In genomic region chr14:99035712-99036593, GRCh38 we compare ENCODE assay signal across 8 cellular contexts.
DNase-seq lines count a peak whose midpoint lies in the region; ATAC-seq, FAIRE-seq and TF ChIP-seq lines count a peak whose summit lies in the region.

No MANE protein-coding gene starts in this region.

- TF ChIP-seq CTCF in A549 (IDR thresholded peaks at IDR 0.05), result no peak

- CTCF ChIA-PET in A549 (lab: Yijun Ruan, JAX) (interaction anchor here (0.9 to 1.6 kb wide), 3 partner anchors 10 to 129 kb away, joined by 3 to 5 read pairs (median 3); no protein-coding TSS in a partner anchor), T-cell (lab: Charles Lee) (no interaction called here)

- H3K27me3 ChIP-seq in MG63 (no peaks in the 10 kb centered on the region), mononuclear cell (ENCODE audit: insufficient read depth, low read length) (no peaks in the 10 kb centered on the region)

- POLR2A ChIA-PET in A549 (lab: Yijun Ruan, JAX) (interaction anchor here (0.7 to 1.5 kb wide), 3 partner anchors 10 to 83 kb away, joined by 3 to 5 read pairs (median 3); no protein-coding TSS in a partner anchor), T-cell (lab: Charles Lee) (no interaction called here)

- no peak for TF ChIP-seq RAD21 in A549 (conservative IDR thresholded peaks at IDR 0.05 in 1 of 2, IDR thresholded peaks at IDR 0.05 in 1 of 2)

- peak; percentile 97 to 98 for ATAC-seq in A549
- ATAC-seq in esophagus mucosa, result peak; percentile 88
- ATAC-seq in T-cell (replicated peaks in 1 of 4), result no peak

- H3K36me3 Mint-ChIP-seq in immature natural killer cell (peaks cover 0 to 6% (median 0%) of the 10 kb centered on the region in 3 donors), T-cell (no peaks in the 10 kb centered on the region)

- 0 out of 5 replicates have a peak, but pooled peaks of 1 of the 2 experiments have one; percentile 20 for TF ChIP-seq EP300 in A549 (IDR thresholded peaks at IDR 0.05)

- FAIRE-seq in A549 (lab: Jason Lieb, UNC), result no peak

- H3K36me3 ChIP-seq in MG63, result no peaks in the 10 kb centered on the region

- no peak for TF ChIP-seq POLR2A in A549 (IDR thresholded peaks at IDR 0.05; ENCODE audit: low read length)

- H3K27ac ChIP-seq in A549, result peak overlapping the region; percentile 65 to 83

- H3K4me2 ChIP-seq in A549, result peak overlapping the region; percentile 70

- H3K9me3 Mint-ChIP-seq in immature natural killer cell (peaks cover 0 to 2% (median 0%) of the 10 kb centered on the region in 6 donors), T-cell (no peaks in the 10 kb centered on the region)

- H3K27me3 Mint-ChIP-seq in immature natural killer cell (ENCODE audit: low read depth in 3 of 3) (peaks cover 2 to 10% (median 8%) of the 10 kb centered on the region in 3 donors), T-cell (peaks cover 0 to 3% of the 10 kb centered on the region in 2 donors)

- H3K27ac Mint-ChIP-seq in immature natural killer cell, result no peak overlapping the region
- H3K27ac Mint-ChIP-seq in T-cell, result no peak overlapping the region

- DNase-seq in A549 (ENCODE audit: low read depth in 1 of 2, low spot score in 1 of 2) (peak; percentile 79 to 89), MG63 (peak; percentile 95), immature natural killer cell (no peak), SK-N-DZ (ENCODE audit: low spot score) (no peak), T-cell (no peak)
- DNase-seq in activated CD8-positive, alpha-beta memory T cell treated with anti-CD3 and anti-CD28 coated beads for 24 hours, result no peak

- H3K4me3 Mint-ChIP-seq in immature natural killer cell, result peak overlapping the region in 1 of 5 donors; percentile 10
- no peak overlapping the region for H3K4me3 Mint-ChIP-seq in T-cell

- WGBS in A549 (ENCODE audit: missing lambda C conversion rate), result 52% methylated on average over 10 of the region's 29 CpGs

- H3K9me3 ChIP-seq in A549 (no peaks in the 10 kb centered on the region), MG63 (no peaks in the 10 kb centered on the region), mononuclear cell (ENCODE audit: low read depth, low read length) (no peaks in the 10 kb centered on the region)

- no peak overlapping the region for H3K4me3 ChIP-seq in A549
- H3K4me3 ChIP-seq in MG63, result no peak overlapping the region
- H3K4me3 ChIP-seq in mononuclear cell (ENCODE audit: low read length), result peak overlapping the region; percentile 41

- peaks cover 0 to 4% of the 10 kb centered on the region in 2 donors for H3K4me1 Mint-ChIP-seq in immature natural killer cell
- peaks cover 0 to 5% (median 0%) of the 10 kb centered on the region in 3 donors for H3K4me1 Mint-ChIP-seq in T-cell

- H3K4me1 ChIP-seq in A549 (peaks cover 18% of the 10 kb centered on the region), mononuclear cell (ENCODE audit: insufficient read depth, low read length) (peaks cover 40% of the 10 kb centered on the region)

TF ChIP-seq in A549, 52 proteins besides CTCF, POLR2A, EP300 and RAD21:
- TF ChIP-seq RFX5 (IDR thresholded peaks at IDR 0.05) (no peak), USF2 (IDR thresholded peaks at IDR 0.05) (no peak), TFCP2L1 (CRISPR knock-in tag; IDR thresholded peaks at IDR 0.05) (no peak), MAX (IDR thresholded peaks at IDR 0.05) (peak; percentile 79), ESRRA (IDR thresholded peaks at IDR 0.05; ENCODE audit: borderline replicate concordance, low read length) (no peak), CBX8 (IDR thresholded peaks at IDR 0.05) (no peak), FOSL2 (IDR thresholded peaks at IDR 0.05) (no peak), FOSL2 (CRISPR knock-in tag; IDR thresholded peaks at IDR 0.05) (peak; percentile 62), HOXA7 (CRISPR knock-in tag; IDR thresholded peaks at IDR 0.05) (no peak), HES2 (IDR thresholded peaks at IDR 0.05) (0 out of 2 replicates have a peak, but pooled peaks have one; percentile 21), RCOR1 (IDR thresholded peaks at IDR 0.05; ENCODE audit: low read depth, low read length) (no peak), EHMT2 (IDR thresholded peaks at IDR 0.05; ENCODE audit: low read depth) (no peak), ZFP36 (IDR thresholded peaks at IDR 0.05; ENCODE audit: borderline replicate concordance, partially characterized antibody) (peak; percentile 3), GATA3 (IDR thresholded peaks at IDR 0.05; ENCODE audit: borderline replicate concordance) (no peak), SMC3 (IDR thresholded peaks at IDR 0.05) (0 out of 3 replicates have a peak, but pooled peaks have one; percentile 11), CEBPB (IDR thresholded peaks at IDR 0.05) (peak in 1 of 2 experiments; percentile 61; a peak in 2 of 4 replicates), FOSB (CRISPR knock-in tag; IDR thresholded peaks at IDR 0.05) (no peak), HEYL (CRISPR knock-in tag; IDR thresholded peaks at IDR 0.05) (no peak), JUNB (IDR thresholded peaks at IDR 0.05) (no peak), KDM1A (IDR thresholded peaks at IDR 0.05; ENCODE audit: low read depth) (no peak), CHD4 (IDR thresholded peaks at IDR 0.05; ENCODE audit: borderline replicate concordance) (no peak), BCL3 (IDR thresholded peaks at IDR 0.05) (0 out of 3 replicates have a peak, but pooled peaks have one; percentile 19), ATOH8 (CRISPR knock-in tag; IDR thresholded peaks at IDR 0.05; ENCODE audit: low read depth) (no peak)
TF ChIP-seq in A549: peak in this region for 7.

Comparison
In these comparisons a context has a peak if more than half of its experiments do, and no peak if none do; other contexts are left out.
1. ATAC-seq: peak in A549 (2 of 2) and esophagus mucosa (single experiment); none in T-cell (0 of 4).
2. DNase-seq: peak in A549 (2 of 2) and MG63 (single experiment); none in immature natural killer cell (0 of 3), activated CD8-positive, alpha-beta memory T cell treated with anti-CD3 and anti-CD28 coated beads for 24 hours (single experiment), SK-N-DZ (single experiment) and T-cell (0 of 34).